Comparison of ENCODE assay signal across 8 cellular contexts in genomic region chr17:48611681-48612455, GRCh38. TPM values are rescaled to one million over a fixed set of nuclear protein-coding genes. Genes with fewer than 3 reads are reported as not detected.
DNase-seq lines count a peak whose midpoint lies in the region; ATAC-seq lines count a peak whose summit lies in the region.

No MANE protein-coding gene starts in this region.

- CTCF ChIA-PET in naive thymus-derived CD4-positive, alpha-beta T cell (lab: Charles Lee) = interaction anchor here (1.1 kb wide), 1 partner anchor 10 kb away, joined by 4 read pairs; no protein-coding TSS in a partner anchor

- DNase-seq in Caki2 (ENCODE audit: low read depth) (peak; percentile 79), LHCN-M2 (ENCODE audit: low read depth) (peak; percentile 72), T1000 (lab: John Stamatoyannopoulos, UW) (no peak), SIG-M5 (lab: John Stamatoyannopoulos, UW) (no peak)
- no peak for DNase-seq in activated T-helper 1 cell treated with anti-CD3 and anti-CD28 coated beads, Interleukin-12 subunit alpha, Interleukin-12 subunit beta, Interleukin-2, Interleukin-4 antibody, amounts not matched to agents 30 ng/mL and 10 ng/mL and 1 ng/mL, durations not matched to agents 14 hours and 24 hours and 36 hours (ENCODE audit: low spot score)
- DNase-seq in naive thymus-derived CD4-positive, alpha-beta T cell = no peak
- DNase-seq in activated CD4-positive, alpha-beta T cell treated with anti-CD3 and anti-CD28 coated beads for 48 hours = no peak

- no peaks in the 10 kb centered on the region for H3K9me3 Mint-ChIP-seq in activated T-helper 1 cell treated with anti-CD3 and anti-CD28 coated beads, Interleukin-12 subunit alpha, Interleukin-12 subunit beta, Interleukin-2, Interleukin-4 antibody, amounts not matched to agents 30 ng/mL and 10 ng/mL and 1 ng/mL, durations not matched to agents 14 hours and 24 hours and 36 hours
- H3K9me3 Mint-ChIP-seq in naive thymus-derived CD4-positive, alpha-beta T cell = peaks cover 0 to 1% (median 0%) of the 10 kb centered on the region in 11 donors

- POLR2A ChIA-PET in naive thymus-derived CD4-positive, alpha-beta T cell (lab: Charles Lee) = interaction anchor here (1.0 kb wide), 1 partner anchor 18 kb away, joined by 3 read pairs; the partner anchor contains the start of gene HOXB5

- H3K9me3 ChIP-seq in naive thymus-derived CD4-positive, alpha-beta T cell (ENCODE audit: control insufficient read depth in 2 of 3, low read length in 3 of 3) = no peaks in the 10 kb centered on the region

- peak overlapping the region; percentile 21 for H3K27ac Mint-ChIP-seq in activated T-helper 1 cell treated with anti-CD3 and anti-CD28 coated beads, Interleukin-12 subunit alpha, Interleukin-12 subunit beta, Interleukin-2, Interleukin-4 antibody, amounts not matched to agents 30 ng/mL and 10 ng/mL and 1 ng/mL, durations not matched to agents 14 hours and 24 hours and 36 hours
- peak overlapping the region in 4 of 9 donors; percentile 26 to 77 (median 66) for H3K27ac Mint-ChIP-seq in naive thymus-derived CD4-positive, alpha-beta T cell

- H3K36me3 ChIP-seq in naive thymus-derived CD4-positive, alpha-beta T cell (ENCODE audit: control insufficient read depth in 2 of 3, insufficient read depth in 3 of 3, low read length in 3 of 3) = no peaks in the 10 kb centered on the region

- H3K4me3 ChIP-seq in naive thymus-derived CD4-positive, alpha-beta T cell (ENCODE audit: low read length) = peak overlapping the region; percentile 27

- peaks cover 28 to 42% of the 10 kb centered on the region in 2 donors for H3K4me1 ChIP-seq in naive thymus-derived CD4-positive, alpha-beta T cell (ENCODE audit: control insufficient read depth in 2 of 2, insufficient read depth in 2 of 2, low read length in 2 of 2)

- intact Hi-C loops in activated T-helper 1 cell treated with anti-CD3 and anti-CD28 coated beads, Interleukin-12 subunit alpha, Interleukin-12 subunit beta, Interleukin-2, Interleukin-4 antibody, amounts not matched to agents 30 ng/mL and 10 ng/mL and 1 ng/mL, durations not matched to agents 14 hours and 24 hours and 36 hours (cut with micrococcal nuclease) = loop anchor here (2.0 to 10.0 kb wide), 4 partner anchors 15 to 767 kb away; partner anchors contain the start of genes IGF2BP1, PRAC1, PRAC2 and SCRN2
- intact Hi-C loops in naive thymus-derived CD4-positive, alpha-beta T cell (cut with micrococcal nuclease) = loop anchor here (2.0 to 10.0 kb wide), 6 partner anchors 115 to 1353 kb away; partner anchors contain the start of genes DLX4 (in 1 of the 2), HOXB13 (in 1 of the 2), IGF2BP1 (in 1 of the 2) and PNPO (in 1 of the 2)

- no peak overlapping the region for H3K27ac ChIP-seq in naive thymus-derived CD4-positive, alpha-beta T cell (ENCODE audit: low read depth, low read length)

- peaks cover 22 to 56% of the 10 kb centered on the region in 2 donors for H3K27me3 ChIP-seq in naive thymus-derived CD4-positive, alpha-beta T cell (ENCODE audit: control insufficient read depth in 2 of 2, insufficient read depth in 2 of 2, low read length in 2 of 2)

- H3K27me3 Mint-ChIP-seq in activated T-helper 1 cell treated with anti-CD3 and anti-CD28 coated beads, Interleukin-12 subunit alpha, Interleukin-12 subunit beta, Interleukin-2, Interleukin-4 antibody, amounts not matched to agents 30 ng/mL and 10 ng/mL and 1 ng/mL, durations not matched to agents 14 hours and 24 hours and 36 hours (ENCODE audit: insufficient read depth) = peaks cover 79% of the 10 kb centered on the region
- peaks cover 74 to 87% (median 77%) of the 10 kb centered on the region in 5 donors for H3K27me3 Mint-ChIP-seq in naive thymus-derived CD4-positive, alpha-beta T cell

- no peaks in the 10 kb centered on the region for H3K36me3 Mint-ChIP-seq in activated T-helper 1 cell treated with anti-CD3 and anti-CD28 coated beads, Interleukin-12 subunit alpha, Interleukin-12 subunit beta, Interleukin-2, Interleukin-4 antibody, amounts not matched to agents 30 ng/mL and 10 ng/mL and 1 ng/mL, durations not matched to agents 14 hours and 24 hours and 36 hours (ENCODE audit: low read depth)
- H3K36me3 Mint-ChIP-seq in naive thymus-derived CD4-positive, alpha-beta T cell = peaks cover 0 to 1% (median 0%) of the 10 kb centered on the region in 5 donors

- peaks cover 39% of the 10 kb centered on the region for H3K4me1 Mint-ChIP-seq in activated T-helper 1 cell treated with anti-CD3 and anti-CD28 coated beads, Interleukin-12 subunit alpha, Interleukin-12 subunit beta, Interleukin-2, Interleukin-4 antibody, amounts not matched to agents 30 ng/mL and 10 ng/mL and 1 ng/mL, durations not matched to agents 14 hours and 24 hours and 36 hours (ENCODE audit: low read depth)
- peaks cover 32 to 52% (median 44%) of the 10 kb centered on the region in 7 donors for H3K4me1 Mint-ChIP-seq in naive thymus-derived CD4-positive, alpha-beta T cell

- no peak for ATAC-seq in naive thymus-derived CD4-positive, alpha-beta T cell
- ATAC-seq in HG03378 (IDR thresholded peaks at IDR 0.05; ENCODE audit: unreplicated experiment) = no peak

- in situ Hi-C loops in Caki2 (cut with HindIII; ENCODE audit: low pct_unique_long_range_greater_than_20kb, low sequenced_read_pairs) = no loop called here

- peak overlapping the region; percentile 86 for H3K4me3 Mint-ChIP-seq in activated T-helper 1 cell treated with anti-CD3 and anti-CD28 coated beads, Interleukin-12 subunit alpha, Interleukin-12 subunit beta, Interleukin-2, Interleukin-4 antibody, amounts not matched to agents 30 ng/mL and 10 ng/mL and 1 ng/mL, durations not matched to agents 14 hours and 24 hours and 36 hours
- peak overlapping the region; percentile 74 to 97 (median 90) for H3K4me3 Mint-ChIP-seq in naive thymus-derived CD4-positive, alpha-beta T cell

RNA-seq across cellular contexts. Expression of gene HOXB7, which starts 1.1 kb away (rescaled TPM):
- 21.5 and 29.0 TPM in 2 replicates for total RNA-seq in Caki2 (2014; rRNA removed; shearing (Covaris generic); ENCODE audit: low replicate concordance)
- 26.9 and 37.3 TPM in 2 replicates for total RNA-seq in LHCN-M2 (2014; rRNA removed)
- polyA plus RNA-seq in LHCN-M2 (2012) = 34.1 TPM
- 0.49 and 0.51 TPM in 2 replicates for total RNA-seq in activated T-helper 1 cell treated with anti-CD3 and anti-CD28 coated beads, Interleukin-12 subunit alpha, Interleukin-12 subunit beta, Interleukin-2, Interleukin-4 antibody, amounts not matched to agents 30 ng/mL and 10 ng/mL and 1 ng/mL, durations not matched to agents 14 hours and 24 hours and 36 hours
- under 1 TPM in 1 of 5 experiments, not detected in 4; 0.31 TPM for total RNA-seq in naive thymus-derived CD4-positive, alpha-beta T cell
- not detected for polyA plus RNA-seq in naive thymus-derived CD4-positive, alpha-beta T cell

RNA-seq across cellular contexts. Expression of gene HOXB8, which starts 3.2 kb away (rescaled TPM):
- total RNA-seq in Caki2 (2014; rRNA removed; shearing (Covaris generic); ENCODE audit: low replicate concordance) = 0.47 TPM in 1 of 2 replicates, not detected in the other
- 22.9 and 23.5 TPM in 2 replicates for total RNA-seq in LHCN-M2 (2014; rRNA removed)
- 15.5 TPM for polyA plus RNA-seq in LHCN-M2 (2012)
- not detected in 2 replicates for total RNA-seq in activated T-helper 1 cell treated with anti-CD3 and anti-CD28 coated beads, Interleukin-12 subunit alpha, Interleukin-12 subunit beta, Interleukin-2, Interleukin-4 antibody, amounts not matched to agents 30 ng/mL and 10 ng/mL and 1 ng/mL, durations not matched to agents 14 hours and 24 hours and 36 hours
- not detected for total RNA-seq in naive thymus-derived CD4-positive, alpha-beta T cell
- not detected for polyA plus RNA-seq in naive thymus-derived CD4-positive, alpha-beta T cell

RNA-seq across cellular contexts. Expression of gene HOXB6, which starts 7.1 kb away (rescaled TPM):
- 5.4 and 8.7 TPM in 2 replicates for total RNA-seq in Caki2 (2014; rRNA removed; shearing (Covaris generic); ENCODE audit: low replicate concordance)
- total RNA-seq in LHCN-M2 (2014; rRNA removed) = 21.5 and 24.9 TPM in 2 replicates
- 15.6 TPM for polyA plus RNA-seq in LHCN-M2 (2012)
- 0.71 and 0.99 TPM in 2 replicates for total RNA-seq in activated T-helper 1 cell treated with anti-CD3 and anti-CD28 coated beads, Interleukin-12 subunit alpha, Interleukin-12 subunit beta, Interleukin-2, Interleukin-4 antibody, amounts not matched to agents 30 ng/mL and 10 ng/mL and 1 ng/mL, durations not matched to agents 14 hours and 24 hours and 36 hours
- under 1 TPM in 1 of 5 experiments, not detected in 4; 0.34 TPM for total RNA-seq in naive thymus-derived CD4-positive, alpha-beta T cell
- not detected for polyA plus RNA-seq in naive thymus-derived CD4-positive, alpha-beta T cell

RNA-seq across cellular contexts. Expression of gene HOXB9, which starts 14.3 kb away (rescaled TPM):
- 0.84 and 2.1 TPM in 2 replicates for total RNA-seq in Caki2 (2014; rRNA removed; shearing (Covaris generic); ENCODE audit: low replicate concordance)
- total RNA-seq in LHCN-M2 (2014; rRNA removed) = 3.6 and 5.1 TPM in 2 replicates
- polyA plus RNA-seq in LHCN-M2 (2012) = 2.5 TPM
- total RNA-seq in activated T-helper 1 cell treated with anti-CD3 and anti-CD28 coated beads, Interleukin-12 subunit alpha, Interleukin-12 subunit beta, Interleukin-2, Interleukin-4 antibody, amounts not matched to agents 30 ng/mL and 10 ng/mL and 1 ng/mL, durations not matched to agents 14 hours and 24 hours and 36 hours = 0.27 and 0.39 TPM in 2 replicates
- under 1 TPM in 3 of 5 experiments, not detected in 2; 0.12 to 0.24 (median 0.16) TPM for total RNA-seq in naive thymus-derived CD4-positive, alpha-beta T cell
- not detected for polyA plus RNA-seq in naive thymus-derived CD4-positive, alpha-beta T cell

RNA-seq across cellular contexts. Expression of gene HOXB5, which starts 18.3 kb away (rescaled TPM):
- total RNA-seq in Caki2 (2014; rRNA removed; shearing (Covaris generic); ENCODE audit: low replicate concordance) = not detected in 2 replicates
- 0.90 and 1.8 TPM in 2 replicates for total RNA-seq in LHCN-M2 (2014; rRNA removed)
- polyA plus RNA-seq in LHCN-M2 (2012) = 3.5 TPM
- total RNA-seq in activated T-helper 1 cell treated with anti-CD3 and anti-CD28 coated beads, Interleukin-12 subunit alpha, Interleukin-12 subunit beta, Interleukin-2, Interleukin-4 antibody, amounts not matched to agents 30 ng/mL and 10 ng/mL and 1 ng/mL, durations not matched to agents 14 hours and 24 hours and 36 hours = 0.10 TPM in 1 of 2 replicates, not detected in the other
- not detected for total RNA-seq in naive thymus-derived CD4-positive, alpha-beta T cell
- polyA plus RNA-seq in naive thymus-derived CD4-positive, alpha-beta T cell = not detected

Comparison
In these comparisons a context has a peak if more than half of its experiments do, and no peak if none do; other contexts are left out.
1. DNase-seq: peak in Caki2 (single experiment) and LHCN-M2 (single experiment); none in activated T-helper 1 cell treated with anti-CD3 and anti-CD28 coated beads, Interleukin-12 subunit alpha, Interleukin-12 subunit beta, Interleukin-2, Interleukin-4 antibody, amounts not matched to agents 30 ng/mL and 10 ng/mL and 1 ng/mL, durations not matched to agents 14 hours and 24 hours and 36 hours (single experiment), naive thymus-derived CD4-positive, alpha-beta T cell (0 of 9), T1000 (single experiment), SIG-M5 (single experiment) and activated CD4-positive, alpha-beta T cell treated with anti-CD3 and anti-CD28 coated beads for 48 hours (single experiment).
2. RNA of gene HOXB7, which starts 1.1 kb away (total RNA-seq): 26.9 to 37.3 TPM in LHCN-M2 and 21.5 to 29.0 TPM in Caki2; 0.49 to 0.51 TPM in activated T-helper 1 cell treated with anti-CD3 and anti-CD28 coated beads, Interleukin-12 subunit alpha, Interleukin-12 subunit beta, Interleukin-2, Interleukin-4 antibody, amounts not matched to agents 30 ng/mL and 10 ng/mL and 1 ng/mL, durations not matched to agents 14 hours and 24 hours and 36 hours and 0.31 TPM in naive thymus-derived CD4-positive, alpha-beta T cell; every median in the first group is over 10 times any median in the second.
3. RNA of gene HOXB8, which starts 3.2 kb away (total RNA-seq): 22.9 to 23.5 TPM in LHCN-M2; 0.47 TPM in Caki2, not detected in activated T-helper 1 cell treated with anti-CD3 and anti-CD28 coated beads, Interleukin-12 subunit alpha, Interleukin-12 subunit beta, Interleukin-2, Interleukin-4 antibody, amounts not matched to agents 30 ng/mL and 10 ng/mL and 1 ng/mL, durations not matched to agents 14 hours and 24 hours and 36 hours and not detected in naive thymus-derived CD4-positive, alpha-beta T cell; every median in the first group is over 10 times any median in the second.